ENCODE assay signal across 25 cellular contexts in the genomic region with DNA sequence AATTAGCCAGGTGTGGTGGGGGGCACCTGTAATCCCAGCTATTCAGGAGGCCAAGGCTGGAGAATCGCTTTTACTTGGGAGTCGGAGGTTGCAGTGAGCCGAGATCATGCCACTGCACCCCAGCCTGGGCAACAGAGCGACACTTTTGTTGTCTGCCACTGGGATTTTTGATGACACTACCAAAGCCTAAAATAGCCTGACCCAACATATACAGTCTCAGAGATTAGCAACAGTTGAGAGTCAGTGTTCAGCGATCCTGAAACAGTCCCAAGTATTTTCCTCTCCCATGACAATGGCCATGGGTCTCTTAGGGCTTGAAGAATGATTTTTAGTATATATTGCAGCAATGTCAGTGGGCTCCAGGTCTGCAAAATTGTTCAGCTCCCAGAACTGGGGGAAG.
"Had no signal": no experiment of that assay in that cellular context is flagged by ENCODE, and none has a peak within 500 bp of the region (broad histone marks: within the 10 kb centered on the region; RNA-seq: fewer than 3 reads in every experiment).

No MANE protein-coding gene starts in this region.

- H3K27me3 ChIP-seq: ascending aorta, body of pancreas had no signal

- FAIRE-seq: bronchial epithelial cell had no signal

- DNase-seq: activated B cell treated with CpG ODN at 0.5 μM for 24 hours; activated CD4-positive, alpha-beta memory T cell treated with anti-CD3 and anti-CD28 coated beads for 36 hours; activated CD4-positive, alpha-beta T cell treated with anti-CD3 and anti-CD28 coated beads for 1 hour; activated CD4-positive, alpha-beta T cell treated with anti-CD3 and anti-CD28 coated beads, Interleukin-2, amount 10 ng/mL, durations not matched to agents 24 days and 14 days; activated naive CD4-positive, alpha-beta T cell treated with Interleukin-2 at 50 U/mL for 16 hours; activated naive CD8-positive, alpha-beta T cell treated with anti-CD3 and anti-CD28 coated beads, Interleukin-2, amount 50 U/mL, for 24 hours; activated T-cell treated with anti-CD3 and anti-CD28 coated beads, Interleukin-2, amount 50 U/mL, for 4 hours; amniotic stem cell; body of pancreas; Karpas-422; MM.1S; NCI-H1105; NCI-H1436; NCI-H1694 treated with DMSO at 0.1 percent for 48 hours; NCI-H2029 treated with DMSO at 0.1 percent for 48 hours; NCI-H510A treated with DMSO at 0.1 percent for 48 hours; NCI-H69; NK-92 treated with Interleukin-12 subunit alpha and Interleukin-12 subunit beta, amount 100 ng/mL, for 24 hours; OCI-M1; RPMI8226; SHP77 had no signal

- H3K4me3 ChIP-seq: ascending aorta, body of pancreas had no signal

- ATAC-seq: activated naive CD4-positive, alpha-beta T cell treated with anti-CD3 and anti-CD28 coated beads, Interleukin-2, amount 50 U/mL, for 72 hours; activated naive CD8-positive, alpha-beta T cell treated with anti-CD3 and anti-CD28 coated beads, Interleukin-2, amount 50 U/mL, for 24 hours; activated T-cell treated with anti-CD3 and anti-CD28 coated beads, Interleukin-2, amount 50 U/mL, for 4 hours; body of pancreas; Panc1 had no signal

- H3K9me3 ChIP-seq: ascending aorta, body of pancreas had no signal

- H3K4me1 ChIP-seq: ascending aorta, body of pancreas had no signal

- H3K27ac ChIP-seq: ascending aorta, body of pancreas had no signal
